15 cellular contexts compared by ENCODE assay signal in genomic region chr22:23280356-23281052, GRCh38.
DNase-seq lines count a peak whose midpoint lies in the region; ATAC-seq and TF ChIP-seq lines count a peak whose summit lies in the region.
"Had no signal": no experiment of that assay in that cellular context is flagged by ENCODE, and none has a peak within 500 bp of the region (broad histone marks: within the 10 kb centered on the region; RNA-seq: fewer than 3 reads in every experiment).

No MANE protein-coding gene starts in this region.

- no peak overlapping the region for H3K4me3 Mint-ChIP-seq in activated naive CD4-positive, alpha-beta T cell treated with anti-CD3 and anti-CD28 coated beads, Interleukin-2, amount 10 ng/mL, durations not matched to agents 7 days and 5 days
- no peak overlapping the region for H3K4me3 Mint-ChIP-seq in CD8-positive, alpha-beta T cell
- H3K4me3 Mint-ChIP-seq: activated CD8-positive, alpha-beta memory T cell treated with anti-CD3 and anti-CD28 coated beads, Interleukin-2, amount 10 ng/mL, durations not matched to agents 7 days and 5 days had no signal

- H3K4me1 Mint-ChIP-seq in activated naive CD4-positive, alpha-beta T cell treated with anti-CD3 and anti-CD28 coated beads, Interleukin-2, amount 10 ng/mL, durations not matched to agents 7 days and 5 days, result peaks cover 23% of the 10 kb centered on the region
- H3K4me1 Mint-ChIP-seq in CD8-positive, alpha-beta T cell (ENCODE audit: low read depth), result peaks cover 20% of the 10 kb centered on the region

- TF ChIP-seq POLR2A in breast epithelium (IDR thresholded peaks at IDR 0.05), result no peak
- no peak for TF ChIP-seq POLR2A in vagina (IDR thresholded peaks at IDR 0.05)

- peaks cover 13 to 35% of the 10 kb centered on the region in 2 donors for H3K4me1 ChIP-seq in breast epithelium
- H3K4me1 ChIP-seq in muscle layer of colon (ENCODE audit: insufficient read depth, low read length), result peaks cover 47% of the 10 kb centered on the region
- H3K4me1 ChIP-seq in vagina, result peaks cover 48% of the 10 kb centered on the region
- H3K4me1 ChIP-seq in CD8-positive, alpha-beta T cell (ENCODE audit: insufficient read depth, low read length), result peaks cover 24% of the 10 kb centered on the region
- H3K4me1 ChIP-seq: HAP-1, SJCRH30 had no signal

- H3K9me3 ChIP-seq in breast epithelium (no peaks in the 10 kb centered on the region), muscle layer of colon (ENCODE audit: low read length) (no peaks in the 10 kb centered on the region), vagina (no peaks in the 10 kb centered on the region)
- H3K9me3 ChIP-seq in CD8-positive, alpha-beta T cell (ENCODE audit: low read length), result no peaks in the 10 kb centered on the region
- H3K9me3 ChIP-seq: HAP-1, SJCRH30 had no signal

- H3K9me3 Mint-ChIP-seq in activated naive CD4-positive, alpha-beta T cell treated with anti-CD3 and anti-CD28 coated beads, Interleukin-2, amount 10 ng/mL, durations not matched to agents 7 days and 5 days, result no peaks in the 10 kb centered on the region
- H3K9me3 Mint-ChIP-seq in CD8-positive, alpha-beta T cell, result no peaks in the 10 kb centered on the region

- H3K4me3 ChIP-seq in breast epithelium, result no peak overlapping the region
- H3K4me3 ChIP-seq in muscle layer of colon (ENCODE audit: low read depth in 1 of 2, low read length in 2 of 2), result no peak overlapping the region
- H3K4me3 ChIP-seq in vagina, result no peak overlapping the region
- H3K4me3 ChIP-seq in CD8-positive, alpha-beta T cell (ENCODE audit: low read depth, low read length), result no peak overlapping the region
- H3K4me3 ChIP-seq: HAP-1, SJCRH30 had no signal

- H3K27ac Mint-ChIP-seq in activated naive CD4-positive, alpha-beta T cell treated with anti-CD3 and anti-CD28 coated beads, Interleukin-2, amount 10 ng/mL, durations not matched to agents 7 days and 5 days, result peak overlapping the region; percentile 55
- H3K27ac Mint-ChIP-seq in CD8-positive, alpha-beta T cell, result no peak overlapping the region
- H3K27ac Mint-ChIP-seq: activated CD8-positive, alpha-beta memory T cell treated with anti-CD3 and anti-CD28 coated beads, Interleukin-2, amount 10 ng/mL, durations not matched to agents 7 days and 5 days had no signal

- H3K9ac ChIP-seq in muscle layer of colon (ENCODE audit: low read length), result peak overlapping the region; percentile 40

- POLR2A ChIA-PET in CD8-positive, alpha-beta T cell (lab: Charles Lee), result no interaction called here

- CTCF ChIA-PET in activated naive CD4-positive, alpha-beta T cell treated with anti-CD3 and anti-CD28 coated beads, Interleukin-2, amount 10 ng/mL, durations not matched to agents 7 days and 5 days (lab: Charles Lee), result interaction anchor here (10.7 kb wide), 1 partner anchor 103 kb away, joined by 247 read pairs; the partner anchor contains the start of gene BCR
- CTCF ChIA-PET in CD8-positive, alpha-beta T cell (lab: Charles Lee), result interaction anchor here (2.2 to 7.0 kb wide), 5 partner anchors 54 to 323 kb away, joined by 7 to 225 read pairs (median 17); partner anchors contain the start of gene BCR

- H3K36me3 ChIP-seq in breast epithelium (no peaks in the 10 kb centered on the region), muscle layer of colon (ENCODE audit: insufficient read depth, low read length) (peaks cover 31% of the 10 kb centered on the region), vagina (peaks cover 0 to 17% of the 10 kb centered on the region in 2 donors)
- H3K36me3 ChIP-seq in CD8-positive, alpha-beta T cell (ENCODE audit: insufficient read depth, low read length), result peaks cover 18% of the 10 kb centered on the region
- H3K36me3 ChIP-seq: HAP-1 had no signal

- peaks cover 16% of the 10 kb centered on the region for H3K36me3 Mint-ChIP-seq in activated naive CD4-positive, alpha-beta T cell treated with anti-CD3 and anti-CD28 coated beads, Interleukin-2, amount 10 ng/mL, durations not matched to agents 7 days and 5 days
- peaks cover 38% of the 10 kb centered on the region for H3K36me3 Mint-ChIP-seq in CD8-positive, alpha-beta T cell
- H3K36me3 Mint-ChIP-seq: activated CD8-positive, alpha-beta memory T cell treated with anti-CD3 and anti-CD28 coated beads, Interleukin-2, amount 10 ng/mL, durations not matched to agents 7 days and 5 days had no signal

- peak overlapping the region; percentile 95 to 97 for H3K27ac ChIP-seq in breast epithelium
- H3K27ac ChIP-seq in muscle layer of colon (ENCODE audit: low read depth, low read length), result peak overlapping the region; percentile 14
- H3K27ac ChIP-seq in vagina, result peak overlapping the region; percentile 81
- no peak overlapping the region for H3K27ac ChIP-seq in CD8-positive, alpha-beta T cell (ENCODE audit: low read depth, low read length)
- H3K27ac ChIP-seq: SJCRH30 had no signal

- H3K27me3 Mint-ChIP-seq in activated naive CD4-positive, alpha-beta T cell treated with anti-CD3 and anti-CD28 coated beads, Interleukin-2, amount 10 ng/mL, durations not matched to agents 7 days and 5 days, result no peaks in the 10 kb centered on the region
- no peaks in the 10 kb centered on the region for H3K27me3 Mint-ChIP-seq in CD8-positive, alpha-beta T cell (ENCODE audit: low read depth)
- H3K27me3 Mint-ChIP-seq: activated CD8-positive, alpha-beta memory T cell treated with anti-CD3 and anti-CD28 coated beads, Interleukin-2, amount 10 ng/mL, durations not matched to agents 7 days and 5 days had no signal

- no peak for DNase-seq in activated naive CD4-positive, alpha-beta T cell treated with anti-CD3 and anti-CD28 coated beads, Interleukin-2, amount 10 ng/mL, durations not matched to agents 7 days and 5 days
- DNase-seq in activated naive CD4-positive, alpha-beta T cell treated with Interleukin-2 at 50 U/mL for 16 hours, result no peak
- DNase-seq in breast epithelium (ENCODE audit: low spot score in 2 of 2), result no peak
- no peak for DNase-seq in vagina (ENCODE audit: extremely low spot score in 2 of 2)
- DNase-seq in nucleus accumbens (lab: John Stamatoyannopoulos, UW), result no peak
- DNase-seq in left colon, result no peak
- DNase-seq in CD8-positive, alpha-beta T cell, result no peak
- DNase-seq: ACHN; activated CD8-positive, alpha-beta memory T cell treated with anti-CD3 and anti-CD28 coated beads, Interleukin-2, amount 10 ng/mL, durations not matched to agents 7 days and 5 days; cortex of kidney; MV-4-11; SJCRH30; stimulated activated naive CD4-positive, alpha-beta T cell treated with Interleukin-2 at 50 U/mL for 16 hours had no signal

- TF ChIP-seq CTCF in breast epithelium (IDR thresholded peaks at IDR 0.05) (no peak), vagina (IDR thresholded peaks at IDR 0.05) (no peak)
- no peak for TF ChIP-seq CTCF in CD8-positive, alpha-beta T cell (IDR thresholded peaks at IDR 0.05)

- intact Hi-C loops in breast epithelium (cut with DNase I; ENCODE audit: low total_unique reads), result loop anchor here (5.0 kb wide), 1 partner anchor 103 kb away; no protein-coding TSS in a partner anchor
- intact Hi-C loops in vagina (cut with DNase I), result loop anchor here (1.0 kb wide), 1 partner anchor 100 kb away; the partner anchor contains the start of gene BCR
- intact Hi-C loops in left colon (cut with DNase I, micrococcal nuclease), result loop anchor here in 1 of 2 donors (5.0 kb wide), 1 partner anchor 103 kb away; no protein-coding TSS in a partner anchor
- intact Hi-C loops in CD8-positive, alpha-beta T cell (cut with DNase I, micrococcal nuclease), result loop anchor here (1.0 to 2.0 kb wide), 4 partner anchors 38 to 320 kb away; no protein-coding TSS in a partner anchor

- H3K27me3 ChIP-seq in breast epithelium, result no peaks in the 10 kb centered on the region
- H3K27me3 ChIP-seq in muscle layer of colon (ENCODE audit: control insufficient read depth in 1 of 2, insufficient read depth in 2 of 2, low read length in 2 of 2), result no peaks in the 10 kb centered on the region
- H3K27me3 ChIP-seq in vagina, result no peaks in the 10 kb centered on the region
- no peaks in the 10 kb centered on the region for H3K27me3 ChIP-seq in CD8-positive, alpha-beta T cell (ENCODE audit: insufficient read depth, low read length)
- H3K27me3 ChIP-seq: SJCRH30 had no signal

- ATAC-seq in left colon, result no peak
- ATAC-seq in CD8-positive, alpha-beta T cell, result no peak
